Comparison of ENCODE assay signal across 8 cellular contexts in the genomic region with DNA sequence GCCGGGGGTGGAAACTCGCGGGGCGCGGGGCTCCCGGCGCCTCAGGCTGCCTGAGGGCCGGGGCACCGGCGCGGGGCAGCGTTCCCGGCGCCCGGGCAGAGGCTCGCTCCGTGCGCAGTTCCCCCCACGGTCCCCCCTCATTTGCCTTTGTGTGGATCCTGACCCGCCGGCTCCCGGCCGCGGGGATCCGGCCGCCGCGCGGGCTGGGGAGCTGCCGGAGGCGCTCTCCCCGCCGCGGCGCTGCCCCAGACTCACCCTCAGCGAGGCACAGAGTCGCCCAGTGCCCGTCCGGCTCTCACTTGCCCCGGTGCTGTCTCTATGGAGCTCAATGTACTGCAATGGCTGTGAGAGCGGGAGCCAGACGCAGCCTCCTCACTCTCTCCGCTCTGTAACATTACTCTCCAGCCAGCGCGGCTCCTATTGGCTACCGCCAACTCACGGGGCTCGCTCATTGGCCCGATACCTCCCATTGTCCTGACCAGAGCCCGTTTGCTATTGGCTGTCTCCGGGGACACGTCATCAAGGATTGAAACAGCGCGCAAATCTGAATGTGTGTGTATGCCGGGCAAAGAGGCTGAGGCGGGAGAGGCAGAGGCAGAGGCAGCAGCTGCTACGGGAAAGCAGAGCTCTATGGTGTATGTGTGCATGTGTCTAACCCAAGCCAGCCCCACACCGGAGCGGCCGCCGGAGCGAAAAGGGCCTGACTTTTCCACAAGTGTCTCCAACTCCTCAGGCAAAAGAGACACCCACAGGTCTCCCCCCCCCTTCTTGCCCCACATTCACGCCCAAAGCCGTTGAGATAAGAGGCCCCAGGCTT. TPM values are rescaled to one million over a fixed set of nuclear protein-coding genes. Genes with fewer than 3 reads are reported as not detected.
DNase-seq lines count a peak whose midpoint lies in the region; ATAC-seq and TF ChIP-seq lines count a peak whose summit lies in the region.

TSS of gene HMGB1 (minus strand) at position 396 of the 817 bp plus-strand sequence. CDS start 2,256 bp downstream, outside the sequence.

- no peaks in the 10 kb centered on the region for H3K27me3 ChIP-seq in mononuclear cell (ENCODE audit: insufficient read depth, low read length)

- H3K4me1 ChIP-seq in mononuclear cell (ENCODE audit: insufficient read depth, low read length), result peaks cover 30% of the 10 kb centered on the region

- ATAC-seq in GM21529 (IDR thresholded peaks at IDR 0.05; ENCODE audit: unreplicated experiment), result peak; percentile 90

- TF ChIP-seq CTCF in epithelial cell of esophagus (IDR thresholded peaks at IDR 0.05; ENCODE audit: insufficient read depth, low read depth, low read length, missing control alignments), result no peak

- H3K9me3 ChIP-seq in mononuclear cell (ENCODE audit: low read depth, low read length), result no peaks in the 10 kb centered on the region

- peak within 1 kb of the TSS; percentile 49 for H3K4me3 ChIP-seq in epithelial cell of esophagus (ENCODE audit: low read length)
- H3K4me3 ChIP-seq in mononuclear cell (ENCODE audit: low read length), result peak within 1 kb of the TSS; percentile 94

- peaks cover 0 to 2% (median 0%) of the 10 kb centered on the region in 3 donors for H3K9me3 Mint-ChIP-seq in IgD-negative memory B cell

- peaks cover 6% of the 10 kb centered on the region for H3K36me3 Mint-ChIP-seq in IgD-negative memory B cell

- peaks cover 23 to 32% (median 30%) of the 10 kb centered on the region in 3 donors for H3K4me1 Mint-ChIP-seq in IgD-negative memory B cell

- peak; percentile 95 for DNase-seq in DMS 273 treated with DMSO at 0.1 percent for 48 hours (lab: John Stamatoyannopoulos, UW)
- DNase-seq in OCI-M2 (lab: John Stamatoyannopoulos, UW; ENCODE audit: unreplicated experiment), result peak; percentile 73
- peak; percentile 91 for DNase-seq in activated T-cell treated with anti-CD3 and anti-CD28 coated beads for 4 hours
- peak; percentile 99 for DNase-seq in epithelial cell of esophagus (ENCODE audit: low read depth)
- DNase-seq in stimulated activated CD8-positive, alpha-beta memory T cell treated with anti-CD3 and anti-CD28 coated beads, Interleukin-4, amount 100 ng/mL, for 1 hour (ENCODE audit: low read depth in 2 of 2, low spot score in 1 of 2), result peak; percentile 89

- H3K27me3 Mint-ChIP-seq in IgD-negative memory B cell, result no peaks in the 10 kb centered on the region

- H3K27ac Mint-ChIP-seq in IgD-negative memory B cell, result peak within 1 kb of the TSS; percentile 99

- H3K4me3 Mint-ChIP-seq in IgD-negative memory B cell, result peak within 1 kb of the TSS; percentile 91 to 100 (median 97)

RNA-seq across cellular contexts. Expression of gene HMGB1, which starts in this region (rescaled TPM):
- polyA plus RNA-seq in IgD-negative memory B cell, result 580 TPM
- 313 TPM for total RNA-seq in mononuclear cell

Comparison
In these comparisons a context has a peak if more than half of its experiments do, and no peak if none do; other contexts are left out.
1. Peak in every context shown above with its lines: DNase-seq, ATAC-seq and H3K4me3 ChIP-seq.